In genomic region chr13:64510698-64511097, GRCh38 we compare ENCODE assay signal across 5 cellular contexts.
"Had no signal": no experiment of that assay in that cellular context is flagged by ENCODE, and none has a peak within 500 bp of the region (broad histone marks: within the 10 kb centered on the region; RNA-seq: fewer than 3 reads in every experiment).

No MANE protein-coding gene starts in this region.

- H3K27ac Mint-ChIP-seq: GM23338 had no signal

- H3K4me3 Mint-ChIP-seq: GM23338, H9 had no signal

- H3K4me3 ChIP-seq: GM23338, K562 had no signal

- H3K4me1 Mint-ChIP-seq: GM23338, H9 had no signal

- ATAC-seq: GM23338, K562 had no signal

- DNase-seq: H9, HCEC 1CT, IMR-90 had no signal
